In genomic region chr6:34877869-34878485, GRCh38 we compare ENCODE assay signal across 18 cellular contexts.
"Had no signal": no experiment of that assay in that cellular context is flagged by ENCODE, and none has a peak within 500 bp of the region (broad histone marks: within the 10 kb centered on the region; RNA-seq: fewer than 3 reads in every experiment).

No MANE protein-coding gene starts in this region.

- H3K4me1 ChIP-seq: gastrocnemius medialis, heart right ventricle, lower lobe of right lung, sigmoid colon, spleen, stomach, upper lobe of left lung had no signal

- H3K9me3 Mint-ChIP-seq: endodermal cell, mesothelial cell of epicardium had no signal

- H3K4me3 Mint-ChIP-seq: endodermal cell, mesothelial cell of epicardium had no signal

- H3K27ac ChIP-seq: gastrocnemius medialis, heart right ventricle, lower lobe of right lung, ovary, sigmoid colon, spleen, stomach, testis, upper lobe of left lung had no signal

- H3K4me1 Mint-ChIP-seq: mesothelial cell of epicardium had no signal

- H3K4me3 ChIP-seq: gastrocnemius medialis, heart right ventricle, lower lobe of right lung, ovary, sigmoid colon, spleen, stomach, testis, upper lobe of left lung had no signal

- FAIRE-seq: astrocyte, bronchial epithelial cell had no signal

- H3K36me3 ChIP-seq: ovary had no signal

- ATAC-seq: gastrocnemius medialis, heart right ventricle, left colon, lower lobe of right lung had no signal

- DNase-seq: activated CD8-positive, alpha-beta memory T cell treated with anti-CD3 and anti-CD28 coated beads for 24 hours; activated effector memory CD4-positive, alpha-beta T cell treated with Interleukin-2 at 50 U/mL for 16 hours; endodermal cell; erythroblast; gastrocnemius medialis; heart right ventricle; left colon; lower lobe of right lung; ovary; sigmoid colon; spleen; stomach; T-helper 1 cell; testis; upper lobe of left lung had no signal

- H3K9me3 ChIP-seq: gastrocnemius medialis, heart right ventricle, lower lobe of right lung, ovary, sigmoid colon, spleen, stomach, testis, upper lobe of left lung had no signal

- H3K27me3 ChIP-seq: gastrocnemius medialis, heart right ventricle, ovary, sigmoid colon, spleen, stomach, testis, upper lobe of left lung had no signal

- H3K27ac Mint-ChIP-seq: endodermal cell, mesothelial cell of epicardium had no signal
